ENCODE assay signal across 7 cellular contexts in the genomic region with DNA sequence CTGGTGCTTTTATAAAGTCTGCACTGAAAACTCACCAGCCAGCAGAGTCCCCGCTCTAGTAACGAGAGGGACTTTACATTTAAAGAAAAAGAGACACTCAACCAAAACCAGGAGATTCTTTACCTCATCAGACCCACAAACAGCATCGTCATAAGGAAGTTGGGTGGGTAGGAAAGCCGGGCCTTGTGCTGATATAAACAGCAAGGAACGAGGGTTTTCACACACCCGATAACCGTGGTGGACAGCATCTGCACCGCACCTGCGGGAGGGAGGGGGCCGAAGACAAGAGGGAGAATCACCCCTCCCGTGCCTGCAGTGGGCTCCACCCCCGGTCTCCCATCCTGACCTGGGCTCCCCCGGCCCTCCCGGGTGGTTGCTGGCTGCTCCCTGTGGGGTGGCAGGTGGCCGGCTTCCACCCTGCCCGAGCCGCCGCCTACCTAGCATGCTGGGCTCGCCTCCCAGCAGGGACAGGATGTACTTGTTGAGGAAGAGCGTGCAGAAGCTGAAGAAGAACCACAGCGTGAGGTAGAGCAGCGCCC. TPM values are rescaled to one million over a fixed set of nuclear protein-coding genes. Genes with fewer than 3 reads are reported as not detected.
A peak's percentile ranks its signal among the peaks of the same experiment; 100 is the strongest.
DNase-seq lines count a peak whose midpoint lies in the region; ATAC-seq and TF ChIP-seq lines count a peak whose summit lies in the region.
"Not testable (repeated sequence)": the region's sequence is repeated elsewhere in the genome, so short reads cannot be mapped to it uniquely, and the experiment has no call there.

No MANE protein-coding gene starts in this region.

- H3K27ac Mint-ChIP-seq in CD4-positive, alpha-beta T cell; activated CD8-positive, alpha-beta memory T cell treated with anti-CD3 and anti-CD28 coated beads, Interleukin-2, amount 10 ng/mL, durations not matched to agents 7 days and 5 days; effector memory CD8-positive, alpha-beta T cell; memory B cell: not testable (repeated sequence)

- not testable (repeated sequence) for H3K27ac ChIP-seq in CD4-positive, alpha-beta T cell (ENCODE audit: low read depth, low read length); PC-3 (ENCODE audit: low read length)

- H4K20me1 ChIP-seq in PC-3 (ENCODE audit: low read length) = not testable (repeated sequence)

- peaks cover 17% of the 10 kb centered on the region for H3K36me3 Mint-ChIP-seq in CD4-positive, alpha-beta T cell (ENCODE audit: low read depth)
- H3K36me3 Mint-ChIP-seq in activated CD8-positive, alpha-beta memory T cell treated with anti-CD3 and anti-CD28 coated beads, Interleukin-2, amount 10 ng/mL, durations not matched to agents 7 days and 5 days; memory B cell: not testable (repeated sequence)
- H3K36me3 Mint-ChIP-seq in effector memory CD8-positive, alpha-beta T cell (ENCODE audit: insufficient read depth) = peaks cover 25% of the 10 kb centered on the region

- TSS peak; percentile 8 for BruUV-seq in PC-3 (replicated peaks; lab: Mats Ljungman, UMichigan)

- H3K36me3 ChIP-seq in PC-3 (ENCODE audit: low read depth, low read length) = not testable (repeated sequence)

- not testable (repeated sequence) for H3K9me2 ChIP-seq in PC-3 (replicated peaks; ENCODE audit: low read length)

- not testable (repeated sequence) for H3K9me3 Mint-ChIP-seq in CD4-positive, alpha-beta T cell; activated CD8-positive, alpha-beta memory T cell treated with anti-CD3 and anti-CD28 coated beads, Interleukin-2, amount 10 ng/mL, durations not matched to agents 7 days and 5 days (ENCODE audit: low read depth); effector memory CD8-positive, alpha-beta T cell; memory B cell

- not testable (repeated sequence) for H3K4me3 Mint-ChIP-seq in CD4-positive, alpha-beta T cell; activated CD8-positive, alpha-beta memory T cell treated with anti-CD3 and anti-CD28 coated beads, Interleukin-2, amount 10 ng/mL, durations not matched to agents 7 days and 5 days; effector memory CD8-positive, alpha-beta T cell; memory B cell

- intact Hi-C loops in CD4-positive, alpha-beta T cell (cut with DNase I, micrococcal nuclease); PC-3 (cut with micrococcal nuclease): not testable (repeated sequence)

- H3K4me1 Mint-ChIP-seq in CD4-positive, alpha-beta T cell (ENCODE audit: low read depth); activated CD8-positive, alpha-beta memory T cell treated with anti-CD3 and anti-CD28 coated beads, Interleukin-2, amount 10 ng/mL, durations not matched to agents 7 days and 5 days; effector memory CD8-positive, alpha-beta T cell (ENCODE audit: low read depth in 2 of 2); memory B cell: not testable (repeated sequence)

- not testable (repeated sequence) for H3K9ac ChIP-seq in PC-3 (ENCODE audit: low read length)

- not testable (repeated sequence) for H3K4me1 ChIP-seq in PC-3 (ENCODE audit: insufficient read depth, low read length)

- H3K27me3 ChIP-seq in CD4-positive, alpha-beta T cell (ENCODE audit: control insufficient read depth, insufficient read depth, low read length); PC-3 (ENCODE audit: low read length): not testable (repeated sequence)

- not testable (repeated sequence) for H3K9me3 ChIP-seq in CD4-positive, alpha-beta T cell (ENCODE audit: control insufficient read depth, low read length); PC-3 (ENCODE audit: low read length)

- not testable (repeated sequence) for H3K4me2 ChIP-seq in PC-3 (ENCODE audit: low read length)

- not testable (repeated sequence) for DNase-seq in CD4-positive, alpha-beta T cell; PC-3; activated CD8-positive, alpha-beta memory T cell treated with anti-CD3 and anti-CD28 coated beads, Interleukin-2, amount 10 ng/mL, durations not matched to agents 7 days and 5 days; effector memory CD8-positive, alpha-beta T cell; memory B cell (ENCODE audit: low spot score in 2 of 2); stimulated activated naive CD8-positive, alpha-beta T cell treated with anti-CD3 and anti-CD28 coated beads, Interleukin-15, Interleukin-2, amounts not matched to agents 100 U/mL and 50 U/mL, for 24 hours

- H3K27me3 Mint-ChIP-seq in CD4-positive, alpha-beta T cell; activated CD8-positive, alpha-beta memory T cell treated with anti-CD3 and anti-CD28 coated beads, Interleukin-2, amount 10 ng/mL, durations not matched to agents 7 days and 5 days; effector memory CD8-positive, alpha-beta T cell; memory B cell: not testable (repeated sequence)

- not testable (repeated sequence) for H2AFZ ChIP-seq in PC-3 (ENCODE audit: low read length)

- CTCF ChIA-PET in CD4-positive, alpha-beta T cell (lab: Charles Lee); PC-3 (lab: Charles Lee); activated CD8-positive, alpha-beta memory T cell treated with anti-CD3 and anti-CD28 coated beads, Interleukin-2, amount 10 ng/mL, durations not matched to agents 7 days and 5 days (lab: Charles Lee): not testable (repeated sequence)

- H3F3A ChIP-seq in PC-3 (ENCODE audit: low read length, unreplicated experiment) = not testable (repeated sequence)

- not testable (repeated sequence) for H3K79me2 ChIP-seq in PC-3 (ENCODE audit: low read length)

- peak; percentile 52 for ATAC-seq in CD4-positive, alpha-beta T cell (ENCODE audit: poor library complexity)
- ATAC-seq in HG03571 (IDR thresholded peaks at IDR 0.05; ENCODE audit: unreplicated experiment) = peak; percentile 37
- ATAC-seq in PC-3 = not testable (repeated sequence)
- ATAC-seq in activated CD8-positive, alpha-beta memory T cell treated with anti-CD3 and anti-CD28 coated beads, Interleukin-2, amount 10 ng/mL, durations not matched to agents 7 days and 5 days = peak; percentile 73
- peak; percentile 71 for ATAC-seq in effector memory CD8-positive, alpha-beta T cell (replicated peaks)
- ATAC-seq in memory B cell (ENCODE audit: low read depth) = peak; percentile 53
- ATAC-seq in stimulated activated naive CD8-positive, alpha-beta T cell treated with anti-CD3 and anti-CD28 coated beads, Interleukin-15, Interleukin-2, amounts not matched to agents 100 U/mL and 50 U/mL, for 24 hours = peak; percentile 40

- POLR2A ChIA-PET in CD4-positive, alpha-beta T cell (lab: Charles Lee); PC-3 (lab: Charles Lee; ENCODE audit: unreplicated experiment): not testable (repeated sequence)

- not testable (repeated sequence) for TF ChIP-seq CTCF in CD4-positive, alpha-beta T cell (IDR thresholded peaks at IDR 0.05); PC-3 (conservative IDR thresholded peaks at IDR 0.05; ENCODE audit: low read depth, low read length)

- H3K4me3 ChIP-seq in PC-3 (ENCODE audit: low read length) = not testable (repeated sequence)

RNA-seq across cellular contexts. Expression of a gene that starts 14.7 kb away (rescaled TPM):
- 100 to 1,000 TPM; 206 to 217 TPM for total RNA-seq in CD4-positive, alpha-beta T cell
- total RNA-seq in PC-3 (2014; rRNA removed) = 11.6 and 18.3 TPM in 2 replicates
- total RNA-seq in activated CD8-positive, alpha-beta memory T cell treated with anti-CD3 and anti-CD28 coated beads, Interleukin-2, amount 10 ng/mL, durations not matched to agents 7 days and 5 days = 100 to 1,000 TPM in 1 of 2 experiments, 10 to 100 TPM in 1; 80.5 to 100 TPM

RNA-seq across cellular contexts. Expression of a gene that starts 39.4 kb away (rescaled TPM):
- 10 to 100 TPM; 19.9 to 25.1 TPM for total RNA-seq in CD4-positive, alpha-beta T cell
- total RNA-seq in PC-3 (2014; rRNA removed) = 130 and 165 TPM in 2 replicates
- total RNA-seq in activated CD8-positive, alpha-beta memory T cell treated with anti-CD3 and anti-CD28 coated beads, Interleukin-2, amount 10 ng/mL, durations not matched to agents 7 days and 5 days = 100 to 1,000 TPM in 1 of 2 experiments, 10 to 100 TPM in 1; 97.9 to 100 TPM

RNA-seq across cellular contexts. Expression of a gene that starts 46.3 kb away (rescaled TPM):
- 10 to 100 TPM; 43.9 to 45.3 TPM for total RNA-seq in CD4-positive, alpha-beta T cell
- total RNA-seq in PC-3 (2014; rRNA removed) = 38.1 and 45.6 TPM in 2 replicates
- 10 to 100 TPM; 46.2 to 50.9 TPM for total RNA-seq in activated CD8-positive, alpha-beta memory T cell treated with anti-CD3 and anti-CD28 coated beads, Interleukin-2, amount 10 ng/mL, durations not matched to agents 7 days and 5 days
